Comparison of ENCODE assay signal across 35 cellular contexts in genomic region chr17:82574041-82574440, GRCh38.
"Had no signal": no experiment of that assay in that cellular context is flagged by ENCODE, and none has a peak within 500 bp of the region (broad histone marks: within the 10 kb centered on the region; RNA-seq: fewer than 3 reads in every experiment).

No MANE protein-coding gene starts in this region.

- H3K4me3 ChIP-seq: adrenal gland, body of pancreas, breast epithelium had no signal

- DNase-seq: activated B cell treated with CpG ODN at 0.5 μM for 24 hours; activated CD4-positive, alpha-beta memory T cell treated with anti-CD3 and anti-CD28 coated beads for 36 hours; activated CD4-positive, alpha-beta T cell treated with anti-CD3 and anti-CD28 coated beads for 4 hours; activated CD4-positive, alpha-beta T cell treated with anti-CD3 and anti-CD28 coated beads, Interleukin-2, amount 10 ng/mL, durations not matched to agents 24 days and 14 days; activated CD4-positive, alpha-beta T cell treated with anti-CD3 and anti-CD28 coated beads, Interleukin-2, amount 50 U/mL, for 1 hour; activated CD4-positive, alpha-beta T cell treated with anti-CD3 and anti-CD28 coated beads, Interleukin-2, amount 50 U/mL, for 4 hours; activated CD4-positive, CD25-positive, alpha-beta regulatory T cell treated with anti-CD3 and anti-CD28 coated beads, Interleukin-2, amount 50 U/mL, for 72 hours; activated CD8-positive, alpha-beta memory T cell treated with anti-CD3 and anti-CD28 coated beads, Interleukin-2, amount 50 U/mL, for 4 hours; activated CD8-positive, alpha-beta T cell treated with anti-CD3 and anti-CD28 coated beads for 36 hours; activated effector memory CD4-positive, alpha-beta T cell treated with anti-CD3 and anti-CD28 coated beads, Interleukin-2, amount 50 U/mL, for 16 hours; activated gamma-delta T cell treated with Interleukin-2 at 50 U/mL for 16 hours; activated naive CD4-positive, alpha-beta T cell; activated naive CD4-positive, alpha-beta T cell treated with anti-CD3 and anti-CD28 coated beads for 36 hours; activated naive CD4-positive, alpha-beta T cell treated with anti-CD3 and anti-CD28 coated beads, Interleukin-2, amount 50 U/mL, for 16 hours; activated naive CD8-positive, alpha-beta T cell treated with anti-CD3 and anti-CD28 coated beads for 36 hours; activated T-cell treated with anti-CD3 and anti-CD28 coated beads for 4 hours; activated T-cell treated with anti-CD3 and anti-CD28 coated beads, Interleukin-2, amount 50 U/mL, for 1 hour; activated T-cell treated with anti-CD3 and anti-CD28 coated beads, Interleukin-2, amount 50 U/mL, for 4 hours; activated T-cell treated with anti-CD3 and anti-CD28 coated beads, Interleukin-2, amount 50 U/mL, for 72 hours; adrenal gland; amniotic stem cell; aorta; body of pancreas; brain microvascular endothelial cell; central memory CD4-positive, alpha-beta T cell; T-helper 1 cell; T-helper 2 cell; T-helper 9 cell had no signal

- H3K36me3 ChIP-seq: breast epithelium had no signal

- H3K9me3 Mint-ChIP-seq: activated B cell treated with CpG ODN at 0.5 μM for 24 hours; activated CD4-positive, alpha-beta memory T cell treated with anti-CD3 and anti-CD28 coated beads for 36 hours; activated CD4-positive, alpha-beta T cell treated with anti-CD3 and anti-CD28 coated beads, Interleukin-2, amount 10 ng/mL, durations not matched to agents 24 days and 14 days; activated CD8-positive, alpha-beta T cell treated with anti-CD3 and anti-CD28 coated beads for 36 hours; activated naive CD4-positive, alpha-beta T cell treated with anti-CD3 and anti-CD28 coated beads for 36 hours; activated naive CD4-positive, alpha-beta T cell treated with anti-CD3 and anti-CD28 coated beads, Interleukin-2, amount 50 U/mL, for 72 hours; activated naive CD8-positive, alpha-beta T cell treated with anti-CD3 and anti-CD28 coated beads for 36 hours; activated T-cell treated with anti-CD3 and anti-CD28 coated beads, Interleukin-2, amount 50 U/mL, for 4 hours; activated T-cell treated with anti-CD3 and anti-CD28 coated beads, Interleukin-2, amount 50 U/mL, for 72 hours; activated T-helper 1 cell treated with anti-CD3 and anti-CD28 coated beads, Interleukin-12 subunit alpha, Interleukin-12 subunit beta, Interleukin-2, Interleukin-4 antibody, amounts not matched to agents 30 ng/mL and 10 ng/mL and 1 ng/mL, durations not matched to agents 14 hours and 24 hours and 36 hours; activated T-helper 17 cell treated with anti-CD3 and anti-CD28 coated beads, Interleukin-2, amount 50 U/mL, for 72 hours; T-helper 1 cell treated with Interleukin-12 subunit alpha and Interleukin-12 subunit beta and Interleukin-4 antibody, amounts not matched to agents 30 μg/mL and 1 μg/mL, for 36 hours; T-helper 2 cell treated with Interferon-gamma antibody and Interleukin-4, amounts not matched to agents 5 μg/mL and 100 μg/mL, for 36 hours had no signal

- H3K27ac ChIP-seq: adrenal gland, body of pancreas, brain microvascular endothelial cell, breast epithelium, VCaP had no signal

- H3K27ac Mint-ChIP-seq: activated B cell treated with CpG ODN at 0.5 μM for 24 hours; activated CD4-positive, alpha-beta memory T cell treated with anti-CD3 and anti-CD28 coated beads for 36 hours; activated CD4-positive, alpha-beta T cell treated with anti-CD3 and anti-CD28 coated beads, Interleukin-2, amount 10 ng/mL, durations not matched to agents 24 days and 14 days; activated CD8-positive, alpha-beta T cell treated with anti-CD3 and anti-CD28 coated beads for 36 hours; activated naive CD4-positive, alpha-beta T cell treated with anti-CD3 and anti-CD28 coated beads for 36 hours; activated naive CD8-positive, alpha-beta T cell treated with anti-CD3 and anti-CD28 coated beads for 36 hours; activated T-cell treated with anti-CD3 and anti-CD28 coated beads, Interleukin-2, amount 50 U/mL, for 72 hours; activated T-helper 1 cell treated with anti-CD3 and anti-CD28 coated beads, Interleukin-12 subunit alpha, Interleukin-12 subunit beta, Interleukin-2, Interleukin-4 antibody, amounts not matched to agents 30 ng/mL and 10 ng/mL and 1 ng/mL, durations not matched to agents 14 hours and 24 hours and 36 hours; activated T-helper 17 cell treated with anti-CD3 and anti-CD28 coated beads, Interleukin-2, amount 50 U/mL, for 72 hours; T-helper 1 cell treated with Interleukin-12 subunit alpha and Interleukin-12 subunit beta and Interleukin-4 antibody, amounts not matched to agents 30 μg/mL and 1 μg/mL, for 36 hours; T-helper 2 cell treated with Interferon-gamma antibody and Interleukin-4, amounts not matched to agents 5 μg/mL and 100 μg/mL, for 36 hours had no signal

- H3K4me1 Mint-ChIP-seq: activated B cell treated with CpG ODN at 0.5 μM for 24 hours; activated naive CD8-positive, alpha-beta T cell treated with anti-CD3 and anti-CD28 coated beads for 36 hours; activated T-helper 17 cell treated with anti-CD3 and anti-CD28 coated beads, Interleukin-2, amount 50 U/mL, for 72 hours had no signal

- H3K27me3 Mint-ChIP-seq: activated B cell treated with CpG ODN at 0.5 μM for 24 hours; activated CD4-positive, alpha-beta memory T cell treated with anti-CD3 and anti-CD28 coated beads for 36 hours; activated CD4-positive, alpha-beta T cell treated with anti-CD3 and anti-CD28 coated beads, Interleukin-2, amount 10 ng/mL, durations not matched to agents 24 days and 14 days; activated CD8-positive, alpha-beta T cell treated with anti-CD3 and anti-CD28 coated beads for 36 hours; activated naive CD8-positive, alpha-beta T cell treated with anti-CD3 and anti-CD28 coated beads for 36 hours; activated T-helper 17 cell treated with anti-CD3 and anti-CD28 coated beads, Interleukin-2, amount 50 U/mL, for 72 hours had no signal

- ATAC-seq: activated CD8-positive, alpha-beta T cell treated with anti-CD3 and anti-CD28 coated beads for 36 hours; activated naive CD4-positive, alpha-beta T cell treated with anti-CD3 and anti-CD28 coated beads, Interleukin-2, amount 50 U/mL, for 72 hours; activated T-cell treated with anti-CD3 and anti-CD28 coated beads, Interleukin-2, amount 50 U/mL, for 4 hours; activated T-cell treated with anti-CD3 and anti-CD28 coated beads, Interleukin-2, amount 50 U/mL, for 72 hours; activated T-helper 17 cell treated with anti-CD3 and anti-CD28 coated beads, Interleukin-2, amount 50 U/mL, for 72 hours; body of pancreas had no signal

- H3K9me3 ChIP-seq: adrenal gland, body of pancreas, breast epithelium had no signal

- H3K4me1 ChIP-seq: body of pancreas, breast epithelium had no signal

- H3K4me3 Mint-ChIP-seq: activated B cell treated with CpG ODN at 0.5 μM for 24 hours; activated CD4-positive, alpha-beta memory T cell treated with anti-CD3 and anti-CD28 coated beads for 36 hours; activated CD4-positive, alpha-beta T cell treated with anti-CD3 and anti-CD28 coated beads, Interleukin-2, amount 10 ng/mL, durations not matched to agents 24 days and 14 days; activated CD8-positive, alpha-beta T cell treated with anti-CD3 and anti-CD28 coated beads for 36 hours; activated naive CD4-positive, alpha-beta T cell treated with anti-CD3 and anti-CD28 coated beads for 36 hours; activated naive CD8-positive, alpha-beta T cell treated with anti-CD3 and anti-CD28 coated beads for 36 hours; activated T-cell treated with anti-CD3 and anti-CD28 coated beads, Interleukin-2, amount 50 U/mL, for 4 hours; activated T-cell treated with anti-CD3 and anti-CD28 coated beads, Interleukin-2, amount 50 U/mL, for 72 hours; activated T-helper 1 cell treated with anti-CD3 and anti-CD28 coated beads, Interleukin-12 subunit alpha, Interleukin-12 subunit beta, Interleukin-2, Interleukin-4 antibody, amounts not matched to agents 30 ng/mL and 10 ng/mL and 1 ng/mL, durations not matched to agents 14 hours and 24 hours and 36 hours; activated T-helper 17 cell treated with anti-CD3 and anti-CD28 coated beads, Interleukin-2, amount 50 U/mL, for 72 hours; T-helper 1 cell treated with Interleukin-12 subunit alpha and Interleukin-12 subunit beta and Interleukin-4 antibody, amounts not matched to agents 30 μg/mL and 1 μg/mL, for 36 hours; T-helper 2 cell treated with Interferon-gamma antibody and Interleukin-4, amounts not matched to agents 5 μg/mL and 100 μg/mL, for 36 hours had no signal

- H3K27me3 ChIP-seq: adrenal gland, body of pancreas, brain microvascular endothelial cell, breast epithelium had no signal
